In genomic region chr18:59839931-59840685, GRCh38 we compare ENCODE assay signal across 1 cellular context.
TF ChIP-seq lines count a peak whose summit lies in the region.

No MANE protein-coding gene starts in this region.

TF ChIP-seq in SK-N-SH, 30 proteins besides CTCF, POLR2A, EP300 and RAD21 (continued from another document):
- TF ChIP-seq, protein P1, sequence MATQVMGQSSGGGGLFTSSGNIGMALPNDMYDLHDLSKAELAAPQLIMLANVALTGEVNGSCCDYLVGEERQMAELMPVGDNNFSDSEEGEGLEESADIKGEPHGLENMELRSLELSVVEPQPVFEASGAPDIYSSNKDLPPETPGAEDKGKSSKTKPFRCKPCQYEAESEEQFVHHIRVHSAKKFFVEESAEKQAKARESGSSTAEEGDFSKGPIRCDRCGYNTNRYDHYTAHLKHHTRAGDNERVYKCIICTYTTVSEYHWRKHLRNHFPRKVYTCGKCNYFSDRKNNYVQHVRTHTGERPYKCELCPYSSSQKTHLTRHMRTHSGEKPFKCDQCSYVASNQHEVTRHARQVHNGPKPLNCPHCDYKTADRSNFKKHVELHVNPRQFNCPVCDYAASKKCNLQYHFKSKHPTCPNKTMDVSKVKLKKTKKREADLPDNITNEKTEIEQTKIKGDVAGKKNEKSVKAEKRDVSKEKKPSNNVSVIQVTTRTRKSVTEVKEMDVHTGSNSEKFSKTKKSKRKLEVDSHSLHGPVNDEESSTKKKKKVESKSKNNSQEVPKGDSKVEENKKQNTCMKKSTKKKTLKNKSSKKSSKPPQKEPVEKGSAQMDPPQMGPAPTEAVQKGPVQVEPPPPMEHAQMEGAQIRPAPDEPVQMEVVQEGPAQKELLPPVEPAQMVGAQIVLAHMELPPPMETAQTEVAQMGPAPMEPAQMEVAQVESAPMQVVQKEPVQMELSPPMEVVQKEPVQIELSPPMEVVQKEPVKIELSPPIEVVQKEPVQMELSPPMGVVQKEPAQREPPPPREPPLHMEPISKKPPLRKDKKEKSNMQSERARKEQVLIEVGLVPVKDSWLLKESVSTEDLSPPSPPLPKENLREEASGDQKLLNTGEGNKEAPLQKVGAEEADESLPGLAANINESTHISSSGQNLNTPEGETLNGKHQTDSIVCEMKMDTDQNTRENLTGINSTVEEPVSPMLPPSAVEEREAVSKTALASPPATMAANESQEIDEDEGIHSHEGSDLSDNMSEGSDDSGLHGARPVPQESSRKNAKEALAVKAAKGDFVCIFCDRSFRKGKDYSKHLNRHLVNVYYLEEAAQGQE (IDR thresholded peaks at IDR 0.05; ENCODE audit: low read depth, low read length), result no peak
- TF ChIP-seq TCF12 (IDR thresholded peaks at IDR 0.05), result no peak
- TF ChIP-seq NRF1 (IDR thresholded peaks at IDR 0.05; ENCODE audit: low read depth, low read length), result no peak
- TF ChIP-seq MEF2A (IDR thresholded peaks at IDR 0.05; ENCODE audit: borderline replicate concordance, low read depth), result no peak
- TF ChIP-seq SIN3A (IDR thresholded peaks at IDR 0.05; ENCODE audit: borderline replicate concordance, low read depth, low read length), result no peak
- TF ChIP-seq TEAD4 (IDR thresholded peaks at IDR 0.05; ENCODE audit: borderline replicate concordance, insufficient read depth), result no peak
- TF ChIP-seq FOSL2 (IDR thresholded peaks at IDR 0.05; ENCODE audit: borderline replicate concordance, low read depth), result no peak
- TF ChIP-seq USF2 (IDR thresholded peaks at IDR 0.05; ENCODE audit: borderline replicate concordance, low read depth, low read length), result no peak
- TF ChIP-seq, protein P2, sequence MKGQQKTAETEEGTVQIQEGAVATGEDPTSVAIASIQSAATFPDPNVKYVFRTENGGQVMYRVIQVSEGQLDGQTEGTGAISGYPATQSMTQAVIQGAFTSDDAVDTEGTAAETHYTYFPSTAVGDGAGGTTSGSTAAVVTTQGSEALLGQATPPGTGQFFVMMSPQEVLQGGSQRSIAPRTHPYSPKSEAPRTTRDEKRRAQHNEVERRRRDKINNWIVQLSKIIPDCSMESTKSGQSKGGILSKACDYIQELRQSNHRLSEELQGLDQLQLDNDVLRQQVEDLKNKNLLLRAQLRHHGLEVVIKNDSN (IDR thresholded peaks at IDR 0.05; ENCODE audit: borderline replicate concordance, low read depth), result no peak
